Comparison of ENCODE assay signal across 9 cellular contexts in the genomic region with DNA sequence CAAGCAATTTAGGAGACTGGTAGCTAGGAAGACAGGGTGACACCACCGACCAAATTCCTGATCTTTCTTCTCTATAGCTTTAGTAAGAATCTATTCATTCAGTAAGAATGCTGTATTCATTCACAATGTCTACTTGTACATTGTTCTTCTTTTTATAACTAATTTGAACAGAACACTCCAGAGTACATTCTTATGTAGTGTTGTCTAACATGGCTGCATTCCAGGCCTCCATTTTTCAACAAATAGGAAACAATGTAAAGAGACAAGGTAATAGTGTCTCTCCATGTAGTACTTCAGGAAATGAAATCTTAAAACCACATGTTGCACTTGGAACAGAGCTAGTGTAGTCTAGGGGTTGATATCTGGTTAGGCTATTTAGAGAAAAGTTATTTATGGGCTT. TPM values are rescaled to one million over a fixed set of nuclear protein-coding genes. Genes with fewer than 3 reads are reported as not detected.
DNase-seq lines count a peak whose midpoint lies in the region; ATAC-seq and TF ChIP-seq lines count a peak whose summit lies in the region.
"Had no signal": no experiment of that assay in that cellular context is flagged by ENCODE, and none has a peak within 500 bp of the region (broad histone marks: within the 10 kb centered on the region; RNA-seq: fewer than 3 reads in every experiment).

No MANE protein-coding gene starts in this region.

- peaks cover 2% of the 10 kb centered on the region; the same call in 1 of the 2 replicates for H3K27me3 Mint-ChIP-seq in WTC11 (ENCODE audit: low read depth)

- H3K36me3 ChIP-seq in gastroesophageal sphincter = no peaks in the 10 kb centered on the region
- H3K36me3 ChIP-seq in sigmoid colon = no peaks in the 10 kb centered on the region

- peak; percentile 22 for DNase-seq in GM03348 (ENCODE audit: low spot score)
- no peak for DNase-seq in WTC11 (ENCODE audit: low spot score)
- DNase-seq in sigmoid colon = no peak
- no peak for DNase-seq in NCI-H2196 (lab: John Stamatoyannopoulos, UW; ENCODE audit: unreplicated experiment)
- DNase-seq in activated gamma-delta T cell (lab: John Stamatoyannopoulos, UW) = no peak
- no peak for DNase-seq in GM20000 (ENCODE audit: low spot score)
- DNase-seq: activated CD8-positive, alpha-beta memory T cell treated with anti-CD3 and anti-CD28 coated beads for 24 hours had no signal

- CTCF ChIA-PET in WTC11 (lab: Charles Lee) = interaction anchor here (0.6 to 4.5 kb wide), 11 partner anchors 33 to 120 kb away, joined by 3 to 33 read pairs (median 7); no protein-coding TSS in a partner anchor

- no peak for TF ChIP-seq POLR2A in gastroesophageal sphincter (IDR thresholded peaks at IDR 0.05)
- no peak for TF ChIP-seq POLR2A in sigmoid colon (IDR thresholded peaks at IDR 0.05)

- no peak for TF ChIP-seq EP300 in gastroesophageal sphincter (IDR thresholded peaks at IDR 0.05)
- TF ChIP-seq EP300 in sigmoid colon (IDR thresholded peaks at IDR 0.05) = no peak

- H3K27me3 ChIP-seq in gastroesophageal sphincter = no peaks in the 10 kb centered on the region
- H3K27me3 ChIP-seq in sigmoid colon = no peaks in the 10 kb centered on the region

- no peaks in the 10 kb centered on the region for H3K9me3 Mint-ChIP-seq in WTC11

- POLR2A ChIA-PET in WTC11 (lab: Charles Lee) = interaction anchor here (0.6 to 9.2 kb wide), 12 partner anchors 13 to 826 kb away, joined by 3 to 140 read pairs (median 4); partner anchors contain the start of genes ADK and AP3M1

- peaks cover 46% of the 10 kb centered on the region for H3K4me1 Mint-ChIP-seq in WTC11

- 0 to 14% methylated on average over 1 of the region's 1 CpG for WGBS in gastroesophageal sphincter (ENCODE audit: low coverage in 1 of 2), 2 donors
- 8 to 37% methylated on average over 1 of the region's 1 CpG for WGBS in sigmoid colon, 2 donors

- peak overlapping the region; percentile 94 to 99 (median 98) for H3K27ac ChIP-seq in gastroesophageal sphincter
- peak overlapping the region; percentile 96 to 100 (median 98) for H3K27ac ChIP-seq in sigmoid colon

- ATAC-seq in WTC11 = no peak
- ATAC-seq in gastroesophageal sphincter = no peak
- no peak for ATAC-seq in GM18519 (IDR thresholded peaks at IDR 0.05; ENCODE audit: low FRiP score, unreplicated experiment)

- TF ChIP-seq CTCF in WTC11 (IDR thresholded peaks at IDR 0.05) (no peak), gastroesophageal sphincter (IDR thresholded peaks at IDR 0.05) (no peak), sigmoid colon (IDR thresholded peaks at IDR 0.05) (no peak), GM20000 (IDR thresholded peaks at IDR 0.05; ENCODE audit: extremely low read depth, missing control alignments) (no peak)

- peak overlapping the region; percentile 89 to 100 for H3K4me3 ChIP-seq in gastroesophageal sphincter
- H3K4me3 ChIP-seq in sigmoid colon = peak overlapping the region; percentile 76 to 100 (median 92)

- H3K4me1 ChIP-seq in gastroesophageal sphincter (peaks cover 3 to 62% (median 12%) of the 10 kb centered on the region in 3 donors), sigmoid colon (peaks cover 0 to 59% (median 52%) of the 10 kb centered on the region in 4 donors)

- intact Hi-C loops in sigmoid colon (cut with DNase I) = loop anchor here (2.0 to 5.0 kb wide), 3 partner anchors 33 to 112 kb away; no protein-coding TSS in a partner anchor

- H3K9me3 ChIP-seq in gastroesophageal sphincter (no peaks in the 10 kb centered on the region), sigmoid colon (no peaks in the 10 kb centered on the region)

- H3K27ac Mint-ChIP-seq in WTC11 = peak overlapping the region; percentile 98

- peaks cover 45% of the 10 kb centered on the region for H3K36me3 Mint-ChIP-seq in WTC11

- peak overlapping the region; percentile 98 for H3K4me3 Mint-ChIP-seq in WTC11

TF ChIP-seq in WTC11, 78 proteins besides CTCF, POLR2A, EP300 and RAD21:
- TF ChIP-seq FOXJ3 (CRISPR knock-in tag; IDR thresholded peaks at IDR 0.05; ENCODE audit: borderline replicate concordance) (no peak), ZNF532 (CRISPR knock-in tag; IDR thresholded peaks at IDR 0.05; ENCODE audit: borderline replicate concordance) (peak; percentile 76; the same call in 1 of the 2 replicates)

RNA-seq across cellular contexts. Expression of gene VCL, which starts 1.8 kb away (rescaled TPM):
- total RNA-seq in WTC11 (2021) = 225 to 236 TPM (median 234 TPM) in 3 replicates
- 100 to 1,000 TPM; 433 to 615 (median 440) TPM for total RNA-seq in gastroesophageal sphincter
- total RNA-seq in sigmoid colon = 100 to 1,000 TPM; 179 to 451 (median 305) TPM
- 10 to 100 TPM in 1 of 3 donors, 1 to 10 TPM in 2; 6.2 to 47.4 (median 6.6) TPM for polyA plus RNA-seq in sigmoid colon
